8 cellular contexts compared by ENCODE assay signal in the genomic region with DNA sequence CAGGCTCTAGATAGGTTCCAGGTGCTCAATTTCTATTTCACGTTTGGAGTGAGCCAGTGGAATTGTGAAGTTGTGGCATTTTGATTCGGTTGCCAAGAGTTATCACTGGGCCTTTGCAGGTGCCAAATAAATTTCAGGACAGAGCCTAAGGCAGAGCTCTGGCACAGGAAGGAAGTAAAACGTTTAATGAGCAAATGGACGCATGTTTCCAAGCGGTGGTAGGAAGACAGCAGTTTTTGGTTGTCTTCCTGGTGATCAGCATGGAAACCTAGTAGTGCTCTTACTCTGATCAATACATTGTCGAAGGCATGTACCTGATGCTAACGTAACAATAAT. TPM values are rescaled to one million over a fixed set of nuclear protein-coding genes. Genes with fewer than 3 reads are reported as not detected.
DNase-seq lines count a peak whose midpoint lies in the region; ATAC-seq and TF ChIP-seq lines count a peak whose summit lies in the region.

No MANE protein-coding gene starts in this region.

- peaks cover 5% of the 10 kb centered on the region for H3K4me1 ChIP-seq in rectal smooth muscle tissue (ENCODE audit: control insufficient read depth, insufficient read depth, low read length)

- DNase-seq in SK-N-MC (ENCODE audit: low read depth, low spot score) (no peak), fibroblast of villous mesenchyme (ENCODE audit: low read depth) (no peak), NCI-H2107 treated with DMSO at 0.1 percent for 48 hours (lab: John Stamatoyannopoulos, UW; ENCODE audit: unreplicated experiment) (no peak), DMS153 treated with DMSO at 0.1 percent for 48 hours (lab: John Stamatoyannopoulos, UW; ENCODE audit: unreplicated experiment) (no peak), activated gamma-delta T cell (lab: John Stamatoyannopoulos, UW) (no peak)

- no peak for ATAC-seq in HG02884 (IDR thresholded peaks at IDR 0.05; ENCODE audit: unreplicated experiment)

- H3K36me3 ChIP-seq in SK-N-MC (ENCODE audit: insufficient read depth, low read length) (no peaks in the 10 kb centered on the region), rectal smooth muscle tissue (ENCODE audit: control insufficient read depth, insufficient read depth, low read length) (no peaks in the 10 kb centered on the region)

- H3K9ac ChIP-seq in SK-N-MC (ENCODE audit: insufficient read length) (no peak overlapping the region), rectal smooth muscle tissue (ENCODE audit: low read length) (peak overlapping the region; percentile 86)

- no peaks in the 10 kb centered on the region for H3K27me3 ChIP-seq in rectal smooth muscle tissue (ENCODE audit: control insufficient read depth, insufficient read depth, low read length)

- H3K4me3 ChIP-seq in GM12875 (ENCODE audit: low read depth, low read length) (peak overlapping the region; percentile 86), SK-N-MC (peak overlapping the region; percentile 74), fibroblast of villous mesenchyme (ENCODE audit: low read depth, low read length) (peak overlapping the region; percentile 69), rectal smooth muscle tissue (ENCODE audit: low read length) (peak overlapping the region; percentile 95)

- no peaks in the 10 kb centered on the region for H3K9me3 ChIP-seq in SK-N-MC (ENCODE audit: low read depth, low read length)

- TF ChIP-seq CTCF in GM12875 (IDR thresholded peaks at IDR 0.05; ENCODE audit: borderline replicate concordance, insufficient read depth, low read depth, low read length) (no peak), fibroblast of villous mesenchyme (IDR thresholded peaks at IDR 0.05; ENCODE audit: insufficient read depth, low read depth, low read length) (no peak)

- H3K27ac ChIP-seq in SK-N-MC, result no peak overlapping the region
- H3K27ac ChIP-seq in rectal smooth muscle tissue (ENCODE audit: low read depth, low read length), result peak overlapping the region; percentile 86

RNA-seq across cellular contexts. Expression of gene BIRC3, which starts 0.5 kb away (rescaled TPM):
- total RNA-seq in fibroblast of villous mesenchyme, result 0.64 and 8.2 TPM in 2 replicates

RNA-seq across cellular contexts. Expression of gene BIRC2, which starts 29.3 kb away (rescaled TPM):
- total RNA-seq in fibroblast of villous mesenchyme, result 63.5 and 108 TPM in 2 replicates
